In genomic region chr6:56671651-56672461, GRCh38 we compare ENCODE assay signal across 1 cellular context.
TF ChIP-seq lines count a peak whose summit lies in the region.

No MANE protein-coding gene starts in this region.

TF ChIP-seq in GM23338, 12 proteins besides CTCF, POLR2A, EP300 and RAD21 (continued from another document):
- no peak for TF ChIP-seq ZNF462 (CRISPR knock-in tag; IDR thresholded peaks at IDR 0.05)
- TF ChIP-seq JUNB (IDR thresholded peaks at IDR 0.05; ENCODE audit: unreplicated experiment), result no peak
- no peak for TF ChIP-seq EZH2 (IDR thresholded peaks at IDR 0.05; ENCODE audit: low read depth, unreplicated experiment)
- no peak for TF ChIP-seq NANOG (IDR thresholded peaks at IDR 0.05; ENCODE audit: borderline replicate concordance)
- TF ChIP-seq ZNF331 (CRISPR knock-in tag; IDR thresholded peaks at IDR 0.05; ENCODE audit: low read depth), result no peak
- TF ChIP-seq REST (IDR thresholded peaks at IDR 0.05; ENCODE audit: unreplicated experiment), result no peak
